In the genomic region with DNA sequence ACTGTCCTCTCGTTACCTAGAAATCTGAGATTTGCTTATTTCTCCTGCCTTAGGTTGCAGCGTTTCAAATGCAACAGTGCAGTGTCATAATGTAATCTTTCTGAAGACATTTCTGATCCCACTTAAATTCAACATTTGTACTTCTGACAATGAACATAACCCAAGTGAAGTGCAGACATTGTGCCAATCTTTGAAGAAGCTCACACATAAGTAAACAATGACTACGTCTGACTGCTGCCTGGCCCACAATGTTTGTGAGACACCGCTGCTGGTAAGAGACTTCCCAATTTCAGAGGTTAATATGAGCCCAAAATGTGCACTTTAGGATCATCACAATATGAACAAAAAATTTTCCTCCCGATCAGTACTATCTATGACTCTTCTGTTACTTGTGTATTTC, we compare ENCODE assay signal across 23 cellular contexts.
DNase-seq lines count a peak whose midpoint lies in the region; ATAC-seq, FAIRE-seq and TF ChIP-seq lines count a peak whose summit lies in the region.
"Had no signal": no experiment of that assay in that cellular context is flagged by ENCODE, and none has a peak within 500 bp of the region (broad histone marks: within the 10 kb centered on the region; RNA-seq: fewer than 3 reads in every experiment).

No MANE protein-coding gene starts in this region.

- no peak overlapping the region for H3K9ac ChIP-seq in smooth muscle cell (ENCODE audit: low read depth)
- H3K9ac ChIP-seq: SK-N-SH had no signal

- H3K4me3 Mint-ChIP-seq in activated T-helper 1 cell treated with anti-CD3 and anti-CD28 coated beads, Interleukin-12 subunit alpha, Interleukin-12 subunit beta, Interleukin-2, Interleukin-4 antibody, amounts not matched to agents 30 ng/mL and 10 ng/mL and 1 ng/mL, durations not matched to agents 14 hours and 24 hours and 36 hours = no peak overlapping the region
- no peak overlapping the region for H3K4me3 Mint-ChIP-seq in T-helper 17 cell
- H3K4me3 Mint-ChIP-seq: B cell; CD8-positive, alpha-beta memory T cell had no signal

- FAIRE-seq in GM12891 (lab: Jason Lieb, UNC) = peak; percentile 40

- H3K9me3 ChIP-seq in smooth muscle cell (replicated peaks; ENCODE audit: low read depth) = no peaks in the 10 kb centered on the region
- H3K9me3 ChIP-seq in T-helper 17 cell (ENCODE audit: control insufficient read depth, low read length, poor library complexity, severe bottlenecking) = no peaks in the 10 kb centered on the region
- H3K9me3 ChIP-seq: SK-N-SH had no signal

- WGBS in smooth muscle cell (ENCODE audit: low lambda C conversion rate) = 51% methylated on average over 5 of the region's 5 CpGs

- H3K36me3 ChIP-seq in smooth muscle cell (ENCODE audit: low read depth) = no peaks in the 10 kb centered on the region

- intact Hi-C loops in activated T-helper 1 cell treated with anti-CD3 and anti-CD28 coated beads, Interleukin-12 subunit alpha, Interleukin-12 subunit beta, Interleukin-2, Interleukin-4 antibody, amounts not matched to agents 30 ng/mL and 10 ng/mL and 1 ng/mL, durations not matched to agents 14 hours and 24 hours and 36 hours (cut with micrococcal nuclease) = no loop called here
- intact Hi-C loops in dorsolateral prefrontal cortex (cut with DNase I) = no loop called here

- H3K27me3 Mint-ChIP-seq in activated T-helper 1 cell treated with anti-CD3 and anti-CD28 coated beads, Interleukin-12 subunit alpha, Interleukin-12 subunit beta, Interleukin-2, Interleukin-4 antibody, amounts not matched to agents 30 ng/mL and 10 ng/mL and 1 ng/mL, durations not matched to agents 14 hours and 24 hours and 36 hours (ENCODE audit: insufficient read depth) = no peaks in the 10 kb centered on the region
- no peaks in the 10 kb centered on the region for H3K27me3 Mint-ChIP-seq in T-helper 17 cell
- H3K27me3 Mint-ChIP-seq: B cell; CD8-positive, alpha-beta memory T cell had no signal

- H3K27ac Mint-ChIP-seq in activated T-helper 1 cell treated with anti-CD3 and anti-CD28 coated beads, Interleukin-12 subunit alpha, Interleukin-12 subunit beta, Interleukin-2, Interleukin-4 antibody, amounts not matched to agents 30 ng/mL and 10 ng/mL and 1 ng/mL, durations not matched to agents 14 hours and 24 hours and 36 hours = peak overlapping the region; percentile 27
- H3K27ac Mint-ChIP-seq in T-helper 17 cell = no peak overlapping the region
- H3K27ac Mint-ChIP-seq: B cell had no signal

- peaks cover 52% of the 10 kb centered on the region for H3K4me1 Mint-ChIP-seq in activated T-helper 1 cell treated with anti-CD3 and anti-CD28 coated beads, Interleukin-12 subunit alpha, Interleukin-12 subunit beta, Interleukin-2, Interleukin-4 antibody, amounts not matched to agents 30 ng/mL and 10 ng/mL and 1 ng/mL, durations not matched to agents 14 hours and 24 hours and 36 hours (ENCODE audit: low read depth)
- H3K4me1 Mint-ChIP-seq in T-helper 17 cell = peaks cover 15% of the 10 kb centered on the region

- H3K4me2 ChIP-seq in smooth muscle cell = no peak overlapping the region
- H3K4me2 ChIP-seq: SK-N-SH had no signal

- H3K9me3 Mint-ChIP-seq in activated T-helper 1 cell treated with anti-CD3 and anti-CD28 coated beads, Interleukin-12 subunit alpha, Interleukin-12 subunit beta, Interleukin-2, Interleukin-4 antibody, amounts not matched to agents 30 ng/mL and 10 ng/mL and 1 ng/mL, durations not matched to agents 14 hours and 24 hours and 36 hours = peaks cover 56% of the 10 kb centered on the region

- H3K79me2 ChIP-seq in smooth muscle cell (ENCODE audit: low read depth) = no peaks in the 10 kb centered on the region

- no peak for ATAC-seq in T-helper 17 cell
- ATAC-seq: Panc1 had no signal

- no peaks in the 10 kb centered on the region for H3F3A ChIP-seq in smooth muscle cell (ENCODE audit: low read depth)

- no peak for TF ChIP-seq POLR2A in GM12891 (IDR thresholded peaks at IDR 0.05; ENCODE audit: low read depth, low read length)

- H3K4me3 ChIP-seq in smooth muscle cell = no peak overlapping the region
- no peak overlapping the region for H3K4me3 ChIP-seq in dorsolateral prefrontal cortex

- TF ChIP-seq CTCF in smooth muscle cell (IDR thresholded peaks at IDR 0.05; ENCODE audit: borderline replicate concordance, insufficient read depth, poor library complexity, severe bottlenecking) = no peak
- no peak for TF ChIP-seq CTCF in dorsolateral prefrontal cortex (IDR thresholded peaks at IDR 0.05 in 54 of 56, conservative IDR thresholded peaks at IDR 0.05 in 2 of 56; ENCODE audit: low read depth in 1 of 56, partially characterized antibody in 56 of 56)

- no peaks in the 10 kb centered on the region for H4K20me1 ChIP-seq in smooth muscle cell (ENCODE audit: low read depth)

- H3K36me3 Mint-ChIP-seq in activated T-helper 1 cell treated with anti-CD3 and anti-CD28 coated beads, Interleukin-12 subunit alpha, Interleukin-12 subunit beta, Interleukin-2, Interleukin-4 antibody, amounts not matched to agents 30 ng/mL and 10 ng/mL and 1 ng/mL, durations not matched to agents 14 hours and 24 hours and 36 hours (ENCODE audit: low read depth) = peaks cover 44% of the 10 kb centered on the region
- H3K36me3 Mint-ChIP-seq in T-helper 17 cell (ENCODE audit: low read depth) = peaks cover 2% of the 10 kb centered on the region

- H2AFZ ChIP-seq in smooth muscle cell (ENCODE audit: low read depth) = peak overlapping the region; percentile 39

- H3K4me1 ChIP-seq in smooth muscle cell (ENCODE audit: low read depth) = no peaks in the 10 kb centered on the region

- no peaks in the 10 kb centered on the region for H3K27me3 ChIP-seq in smooth muscle cell (ENCODE audit: low read depth)
- no peaks in the 10 kb centered on the region for H3K27me3 ChIP-seq in dorsolateral prefrontal cortex

- no peak overlapping the region for H3K27ac ChIP-seq in smooth muscle cell (ENCODE audit: low read depth)
- no peak overlapping the region for H3K27ac ChIP-seq in dorsolateral prefrontal cortex
- H3K27ac ChIP-seq: C4-2B had no signal

- DNase-seq in DMS53 (lab: John Stamatoyannopoulos, UW) = peak; percentile 63
- no peak for DNase-seq in GM12891 (ENCODE audit: insufficient read length, low spot score)
- no peak for DNase-seq in activated T-helper 1 cell treated with anti-CD3 and anti-CD28 coated beads, Interleukin-12 subunit alpha, Interleukin-12 subunit beta, Interleukin-2, Interleukin-4 antibody, amounts not matched to agents 30 ng/mL and 10 ng/mL and 1 ng/mL, durations not matched to agents 14 hours and 24 hours and 36 hours (ENCODE audit: low spot score)
- DNase-seq in smooth muscle cell (lab: John Stamatoyannopoulos, UW; ENCODE audit: unreplicated experiment) = no peak
- DNase-seq in T-helper 17 cell = no peak
- no peak for DNase-seq in dorsolateral prefrontal cortex
- DNase-seq in RPMI8226 = no peak
- DNase-seq: CD8-positive, alpha-beta memory T cell; DMS 273 treated with DMSO at 0.1 percent for 48 hours; DND-41; NCI-H1048; NCI-H1417; NCI-H1694; NCI-H2081 treated with DMSO at 0.1 percent for 48 hours; NCI-H2171 treated with DMSO at 0.1 percent for 48 hours; NCI-H446; NCI-H524 treated with DMSO at 0.1 percent for 48 hours; NCI-H774; SK-N-SH; SW 1271 had no signal

TF ChIP-seq in GM12891, 5 proteins besides CTCF, POLR2A, EP300 and RAD21:
- no peak for TF ChIP-seq PAX5 (IDR thresholded peaks at IDR 0.05; ENCODE audit: insufficient read depth, low read length, severe bottlenecking)
- no peak for TF ChIP-seq POU2F2 (IDR thresholded peaks at IDR 0.05; ENCODE audit: low read depth, low read length)
- TF ChIP-seq POLR2AphosphoS5 (IDR thresholded peaks at IDR 0.05; ENCODE audit: low read depth, low read length) = no peak
- no peak for TF ChIP-seq SPI1 (IDR thresholded peaks at IDR 0.05; ENCODE audit: low read depth, low read length)
- TF ChIP-seq TAF1 (IDR thresholded peaks at IDR 0.05; ENCODE audit: low read depth, low read length) = no peak
